9 cellular contexts compared by ENCODE assay signal in the genomic region with DNA sequence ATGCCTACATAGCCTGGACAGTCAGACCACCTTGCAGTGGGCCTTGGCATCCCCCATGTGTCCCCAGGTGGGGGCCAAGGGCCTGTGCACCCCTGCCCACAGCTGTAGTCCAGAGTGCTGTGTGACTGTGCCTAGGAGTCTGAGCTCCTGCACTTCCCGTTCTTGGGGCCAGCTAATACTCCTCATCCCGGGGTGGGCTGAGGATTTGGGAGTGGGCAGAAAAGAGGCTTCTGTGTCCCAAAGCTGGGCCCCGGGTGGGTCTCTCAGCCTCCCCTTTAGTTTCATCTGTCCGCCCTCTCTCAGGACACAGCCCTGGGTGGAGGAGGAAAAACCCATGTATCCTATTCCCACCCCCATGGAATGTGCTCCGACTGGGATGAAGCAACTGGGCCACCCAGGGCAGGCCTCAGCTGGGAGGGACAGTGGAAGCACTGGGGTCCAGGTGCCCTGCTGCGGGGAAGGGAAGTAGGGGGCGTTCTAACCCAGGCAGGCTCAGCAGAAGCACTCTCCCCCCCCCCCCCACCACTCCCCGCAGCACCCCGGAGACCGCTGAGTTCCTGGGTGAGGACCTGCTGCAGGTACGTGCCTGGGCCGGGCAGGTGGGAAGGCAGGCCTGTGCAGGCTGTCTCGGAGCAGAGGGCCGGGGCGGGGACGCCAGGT. TPM values are rescaled to one million over a fixed set of nuclear protein-coding genes. Genes with fewer than 3 reads are reported as not detected.
A peak's percentile ranks its signal among the peaks of the same experiment; 100 is the strongest.
DNase-seq lines count a peak whose midpoint lies in the region; ATAC-seq and TF ChIP-seq lines count a peak whose summit lies in the region.
"Had no signal": no experiment of that assay in that cellular context is flagged by ENCODE, and none has a peak within 500 bp of the region (broad histone marks: within the 10 kb centered on the region; RNA-seq: fewer than 3 reads in every experiment).

No MANE protein-coding gene starts in this region.

- no peaks in the 10 kb centered on the region for H3K27me3 Mint-ChIP-seq in activated B cell treated with CpG ODN at 0.5 μM for 24 hours
- H3K27me3 Mint-ChIP-seq in stimulated activated naive CD8-positive, alpha-beta T cell treated with anti-CD3 and anti-CD28 coated beads, Interleukin-15, amount 100 ng/mL, for 72 hours: no peaks in the 10 kb centered on the region

- no peaks in the 10 kb centered on the region for H3K9me2 ChIP-seq in SK-N-SH

- POLR2A ChIA-PET in SK-N-SH (lab: Yijun Ruan, JAX): no interaction called here
- POLR2A ChIA-PET in activated B cell treated with CpG ODN at 0.5 μM for 24 hours (lab: Charles Lee): interaction anchor here (0.6 to 5.5 kb wide), 7 partner anchors 9 to 36 kb away, joined by 3 to 51 read pairs (median 9); partner anchors contain the start of genes GGA1, LGALS1 and PDXP

- peak overlapping the region; percentile 95 for H3K4me3 Mint-ChIP-seq in activated B cell treated with CpG ODN at 0.5 μM for 24 hours
- H3K4me3 Mint-ChIP-seq in stimulated activated naive CD8-positive, alpha-beta T cell treated with anti-CD3 and anti-CD28 coated beads, Interleukin-15, amount 100 ng/mL, for 72 hours: peak overlapping the region; percentile 98

- peak overlapping the region; percentile 98 for H3K4me2 ChIP-seq in SK-N-SH

- H2AFZ ChIP-seq in SK-N-SH (ENCODE audit: low read depth): no peak overlapping the region

- 0 out of 2 replicates have a peak, but pooled peaks cover 4% of the 10 kb centered on the region for H4K20me1 ChIP-seq in SK-N-SH (ENCODE audit: insufficient read depth)

- H3K36me3 ChIP-seq in SK-N-SH (replicated peaks in 1 of 2; ENCODE audit: control insufficient read depth in 1 of 2, insufficient read depth in 2 of 2, low read length in 1 of 2): peaks cover 4 to 8% of the 10 kb centered on the region in 2 experiments

- TF ChIP-seq RAD21 in SK-N-SH (IDR thresholded peaks at IDR 0.05; ENCODE audit: low read length): no peak

- peak overlapping the region in 1 of 2 experiments; percentile 44; a peak in 1 of 4 replicates for H3K27ac ChIP-seq in SK-N-SH (ENCODE audit: low read depth in 2 of 2, low read length in 1 of 2)
- H3K27ac ChIP-seq in right cardiac atrium (ENCODE audit: low read length): no peak overlapping the region

- H3K27me3 ChIP-seq in SK-N-SH (ENCODE audit: insufficient read depth) (no peaks in the 10 kb centered on the region), right cardiac atrium (ENCODE audit: control insufficient read depth, insufficient read depth) (no peaks in the 10 kb centered on the region)

- H3K9ac ChIP-seq in SK-N-SH: peak overlapping the region; percentile 73; the same call in 1 of the 2 replicates

- H3K9me3 ChIP-seq in SK-N-SH (no peaks in the 10 kb centered on the region), right cardiac atrium (ENCODE audit: control insufficient read depth, low read length) (no peaks in the 10 kb centered on the region)

- TF ChIP-seq CTCF in SK-N-SH (IDR thresholded peaks at IDR 0.05) (no peak), activated B cell treated with CpG ODN at 0.5 μM for 24 hours (IDR thresholded peaks at IDR 0.05) (no peak)

- DNase-seq in SK-N-SH (no peak), activated B cell treated with CpG ODN at 0.5 μM for 24 hours (no peak), right cardiac atrium (no peak), NCI-H526 treated with DMSO at 0.1 percent for 48 hours (lab: John Stamatoyannopoulos, UW) (no peak), NCI-H1436 (lab: John Stamatoyannopoulos, UW) (no peak)
- DNase-seq in stimulated activated naive CD8-positive, alpha-beta T cell treated with anti-CD3 and anti-CD28 coated beads, Interleukin-15, amount 100 ng/mL, for 72 hours: no peak
- DNase-seq: 8988T had no signal

- H3K27ac Mint-ChIP-seq in activated B cell treated with CpG ODN at 0.5 μM for 24 hours: peak overlapping the region; percentile 93
- H3K27ac Mint-ChIP-seq in stimulated activated naive CD8-positive, alpha-beta T cell treated with anti-CD3 and anti-CD28 coated beads, Interleukin-15, amount 100 ng/mL, for 72 hours: peak overlapping the region; percentile 98 to 99

- intact Hi-C loops in activated B cell treated with CpG ODN at 0.5 μM for 24 hours (cut with micrococcal nuclease) (no loop called here), right cardiac atrium (cut with DNase I) (loop anchor here (5.0 to 10.0 kb wide), 3 partner anchors 42 to 154 kb away; no protein-coding TSS in a partner anchor)

- H3K4me1 ChIP-seq in SK-N-SH (ENCODE audit: control insufficient read depth in 1 of 2, insufficient read depth in 2 of 2, low read depth in 1 of 2, low read length in 1 of 2) (peaks cover 4 to 41% of the 10 kb centered on the region in 2 experiments; a peak in 2 of 4 replicates), right cardiac atrium (ENCODE audit: control insufficient read depth, insufficient read depth, low read length) (no peaks in the 10 kb centered on the region)

- CTCF ChIA-PET in SK-N-SH (lab: Yijun Ruan, JAX) (interaction anchor here (1.1 to 34.3 kb wide), 4 partner anchors 28 to 177 kb away, joined by 3 to 898 read pairs (median 24); partner anchors contain the start of genes LGALS1, NOL12 and PDXP), activated B cell treated with CpG ODN at 0.5 μM for 24 hours (lab: Charles Lee) (interaction anchor here (1.0 to 7.1 kb wide), 5 partner anchors 14 to 42 kb away, joined by 3 to 163 read pairs (median 58); partner anchors contain the start of genes NOL12 and PDXP)

- H3K9me3 Mint-ChIP-seq in activated B cell treated with CpG ODN at 0.5 μM for 24 hours: no peaks in the 10 kb centered on the region
- H3K9me3 Mint-ChIP-seq in stimulated activated naive CD8-positive, alpha-beta T cell treated with anti-CD3 and anti-CD28 coated beads, Interleukin-15, amount 100 ng/mL, for 72 hours: no peaks in the 10 kb centered on the region

- peaks cover 38% of the 10 kb centered on the region for H3K36me3 Mint-ChIP-seq in activated B cell treated with CpG ODN at 0.5 μM for 24 hours (ENCODE audit: low read depth)

- peak overlapping the region; percentile 66 to 77 for H3K4me3 ChIP-seq in SK-N-SH (ENCODE audit: low read depth in 2 of 2, low read length in 1 of 2)
- H3K4me3 ChIP-seq in right cardiac atrium (ENCODE audit: low read length): peak overlapping the region; percentile 63

- no peak for TF ChIP-seq EP300 in SK-N-SH (IDR thresholded peaks at IDR 0.05; ENCODE audit: borderline replicate concordance in 1 of 2, low read depth in 1 of 2, low read length in 1 of 2)

- ATAC-seq in SK-N-SH treated with all-trans-retinoic acid at 6 μM for 48 hours (no peak), activated B cell treated with CpG ODN at 0.5 μM for 24 hours (ENCODE audit: low read depth) (no peak), right cardiac atrium (no peak), HG02623 (IDR thresholded peaks at IDR 0.05; ENCODE audit: unreplicated experiment) (no peak)
- no peak for ATAC-seq in stimulated activated naive CD8-positive, alpha-beta T cell treated with anti-CD3 and anti-CD28 coated beads, Interleukin-15, amount 100 ng/mL, for 72 hours

- peaks cover 7% of the 10 kb centered on the region; the same call in 1 of the 2 replicates for H3K79me2 ChIP-seq in SK-N-SH (ENCODE audit: insufficient read depth)

- peaks cover 55% of the 10 kb centered on the region for H3K4me1 Mint-ChIP-seq in activated B cell treated with CpG ODN at 0.5 μM for 24 hours
- H3K4me1 Mint-ChIP-seq in stimulated activated naive CD8-positive, alpha-beta T cell treated with anti-CD3 and anti-CD28 coated beads, Interleukin-15, amount 100 ng/mL, for 72 hours: peaks cover 82% of the 10 kb centered on the region

- H3F3A ChIP-seq in SK-N-SH (replicated peaks; ENCODE audit: insufficient read depth): peaks cover 4% of the 10 kb centered on the region

- WGBS in SK-N-SH (ENCODE audit: low lambda C conversion rate): 88% methylated on average over 9 of the region's 16 CpGs
- 75% methylated on average over 16 of the region's 16 CpGs for WGBS in right cardiac atrium

TF ChIP-seq in SK-N-SH treated with all-trans-retinoic acid at 6 μM for 48 hours, 23 proteins besides CTCF, POLR2A, EP300 and RAD21 (continues in another document):
- TF ChIP-seq GLIS3 (CRISPR knock-in tag; IDR thresholded peaks at IDR 0.05) (no peak), ESRRG (CRISPR knock-in tag; IDR thresholded peaks at IDR 0.05) (no peak), CSDC2 (CRISPR knock-in tag; IDR thresholded peaks at IDR 0.05) (no peak)

RNA-seq across cellular contexts. Expression of gene SH3BP1, which starts 1.3 kb away (rescaled TPM):
- 8.6 and 8.9 TPM in 2 replicates for polyA plus RNA-seq in SK-N-SH (2012; rRNA removed)
- 5.9 and 10.2 TPM in 2 replicates for polyA plus RNA-seq in SK-N-SH (2012; cell fraction: cytosol; rRNA removed)
- 28.2 and 29.7 TPM in 2 replicates for polyA plus RNA-seq in SK-N-SH (2012; cell fraction: nucleus; rRNA removed)
- total RNA-seq in activated B cell treated with CpG ODN at 0.5 μM for 24 hours: 87.9 and 88.4 TPM in 2 replicates
- total RNA-seq in right cardiac atrium: 1 to 10 TPM; 1.9 to 4.8 (median 3.1) TPM
- 1.4 TPM for polyA plus RNA-seq in right cardiac atrium

RNA-seq across cellular contexts. Expression of gene PDXP, which starts 17.8 kb away (rescaled TPM):
- polyA plus RNA-seq in SK-N-SH (2012; rRNA removed) (22.5 and 24.5 TPM in 2 replicates), right cardiac atrium (21.0 TPM)
- polyA plus RNA-seq in SK-N-SH (2012; cell fraction: cytosol; rRNA removed): 13.3 and 20.5 TPM in 2 replicates
- 7.5 and 7.9 TPM in 2 replicates for polyA plus RNA-seq in SK-N-SH (2012; cell fraction: nucleus; rRNA removed)
- total RNA-seq in activated B cell treated with CpG ODN at 0.5 μM for 24 hours (17.7 and 22.6 TPM in 2 replicates), right cardiac atrium (10 to 100 TPM; 18.6 to 21.7 (median 20.4) TPM)

RNA-seq across cellular contexts. Expression of gene GGA1, which starts 32.1 kb away (rescaled TPM):
- 81.1 and 99.4 TPM in 2 replicates for polyA plus RNA-seq in SK-N-SH (2012; rRNA removed)
- 26.3 and 38.0 TPM in 2 replicates for polyA plus RNA-seq in SK-N-SH (2012; cell fraction: cytosol; rRNA removed)
- 424 and 495 TPM in 2 replicates for polyA plus RNA-seq in SK-N-SH (2012; cell fraction: nucleus; rRNA removed)
- 102 and 126 TPM in 2 replicates for total RNA-seq in activated B cell treated with CpG ODN at 0.5 μM for 24 hours
- total RNA-seq in right cardiac atrium: 10 to 100 TPM; 23.3 to 29.0 (median 26.0) TPM
- 27.2 TPM for polyA plus RNA-seq in right cardiac atrium

RNA-seq across cellular contexts. Expression of gene LGALS1, which starts 34.7 kb away (rescaled TPM):
- polyA plus RNA-seq in SK-N-SH (2012; rRNA removed): 9,680 and 12,045 TPM in 2 replicates
- 4,725 and 6,471 TPM in 2 replicates for polyA plus RNA-seq in SK-N-SH (2012; cell fraction: cytosol; rRNA removed)
- 4,064 and 4,989 TPM in 2 replicates for polyA plus RNA-seq in SK-N-SH (2012; cell fraction: nucleus; rRNA removed)
- total RNA-seq in activated B cell treated with CpG ODN at 0.5 μM for 24 hours: 230 and 254 TPM in 2 replicates
- total RNA-seq in right cardiac atrium: 100 to 1,000 TPM; 438 to 693 (median 551) TPM
- 1,338 TPM for polyA plus RNA-seq in right cardiac atrium

RNA-seq across cellular contexts. Expression of gene NOL12, which starts 45.4 kb away (rescaled TPM):
- polyA plus RNA-seq in SK-N-SH (2012; rRNA removed) (48.2 and 52.2 TPM in 2 replicates), right cardiac atrium (16.3 TPM)
- polyA plus RNA-seq in SK-N-SH (2012; cell fraction: cytosol; rRNA removed): 40.0 and 45.5 TPM in 2 replicates
- 141 and 151 TPM in 2 replicates for polyA plus RNA-seq in SK-N-SH (2012; cell fraction: nucleus; rRNA removed)
- total RNA-seq in activated B cell treated with CpG ODN at 0.5 μM for 24 hours (39.0 and 39.8 TPM in 2 replicates), right cardiac atrium (10 to 100 TPM; 13.5 to 16.4 (median 14.4) TPM)

Comparison
In these comparisons a context has a peak if more than half of its experiments do, and no peak if none do; other contexts are left out.
1. RNA of gene SH3BP1, which starts 1.3 kb away (total RNA-seq): 87.9 to 88.4 TPM in activated B cell treated with CpG ODN at 0.5 μM for 24 hours; 1.9 to 4.8 TPM in right cardiac atrium; every median in the first group is over 10 times any median in the second.